In the genomic region with DNA sequence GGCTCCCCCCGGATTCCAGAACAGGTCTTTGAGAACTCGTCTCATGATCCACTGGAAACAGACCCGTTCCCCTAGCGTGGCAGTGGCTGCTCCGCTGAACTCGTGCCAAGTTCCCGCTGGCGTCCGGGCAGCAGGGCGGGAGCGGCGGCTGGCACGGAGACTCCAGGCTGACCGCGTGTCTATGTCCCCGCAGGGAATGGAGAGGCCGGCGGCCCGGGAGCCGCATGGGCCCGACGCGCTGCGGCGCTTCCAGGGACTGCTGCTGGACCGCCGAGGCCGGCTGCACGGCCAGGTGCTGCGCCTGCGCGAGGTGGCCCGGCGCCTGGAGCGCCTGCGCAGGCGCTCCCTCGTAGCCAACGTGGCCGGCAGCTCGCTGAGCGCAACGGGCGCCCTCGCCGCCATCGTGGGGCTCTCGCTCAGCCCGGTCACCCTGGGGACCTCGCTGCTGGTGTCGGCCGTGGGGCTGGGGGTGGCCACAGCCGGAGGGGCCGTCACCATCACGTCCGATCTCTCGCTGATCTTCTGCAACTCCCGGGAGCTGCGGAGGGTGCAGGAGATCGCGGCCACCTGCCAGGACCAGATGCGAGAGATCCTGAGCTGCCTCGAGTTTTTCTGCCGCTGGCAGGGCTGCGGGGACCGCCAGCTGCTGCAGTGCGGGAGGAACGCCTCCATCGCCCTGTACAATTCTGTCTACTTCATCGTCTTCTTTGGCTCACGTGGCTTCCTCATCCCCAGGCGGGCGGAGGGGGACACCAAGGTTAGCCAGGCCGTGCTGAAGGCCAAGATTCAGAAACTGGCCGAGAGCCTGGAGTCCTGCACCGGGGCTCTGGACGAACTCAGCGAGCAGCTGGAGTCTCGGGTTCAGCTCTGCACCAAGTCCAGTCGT, we compare ENCODE assay signal across 8 cellular contexts. TPM values are rescaled to one million over a fixed set of nuclear protein-coding genes. Genes with fewer than 3 reads are reported as not detected.
DNase-seq lines count a peak whose midpoint lies in the region; TF ChIP-seq lines count a peak whose summit lies in the region.

No MANE protein-coding gene starts in this region.

- TF ChIP-seq RAD21 in neural cell (conservative IDR thresholded peaks at IDR 0.05): no peak

- peak overlapping the region; percentile 33 for H2AFZ ChIP-seq in neural cell (ENCODE audit: low read depth, low read length)

- H3K27ac ChIP-seq in neural cell (ENCODE audit: low read length): no peak overlapping the region

- H3K9me3 ChIP-seq in neural cell (ENCODE audit: low read length): no peaks in the 10 kb centered on the region

- no peaks in the 10 kb centered on the region for H4K20me1 ChIP-seq in neural cell (ENCODE audit: insufficient read depth)

- H3K36me3 ChIP-seq in neural cell (ENCODE audit: insufficient read depth, low read length): no peaks in the 10 kb centered on the region

- no peaks in the 10 kb centered on the region for H3K79me2 ChIP-seq in neural cell (replicated peaks; ENCODE audit: insufficient read depth, low read length)

- no peaks in the 10 kb centered on the region for H3F3A ChIP-seq in neural cell (ENCODE audit: insufficient read depth, low read length, poor library complexity, severe bottlenecking)

- TF ChIP-seq CTCF in GM20000 (IDR thresholded peaks at IDR 0.05; ENCODE audit: extremely low read depth, missing control alignments): no peak
- no peak for TF ChIP-seq CTCF in fibroblast of villous mesenchyme (IDR thresholded peaks at IDR 0.05; ENCODE audit: insufficient read depth, low read depth, low read length)
- TF ChIP-seq CTCF in neural cell (IDR thresholded peaks at IDR 0.05; ENCODE audit: poor library complexity, severe bottlenecking): no peak

- H3K4me3 ChIP-seq in fibroblast of villous mesenchyme (ENCODE audit: low read depth, low read length) (peak overlapping the region; percentile 65), neural cell (ENCODE audit: low read length) (peak overlapping the region; percentile 61)

- DNase-seq in DMS114 treated with DMSO at 0.1 percent for 48 hours (lab: John Stamatoyannopoulos, UW; ENCODE audit: unreplicated experiment) (peak; percentile 68), GM20000 (ENCODE audit: low spot score) (peak; percentile 95), HPDE6-E6E7 (ENCODE audit: extremely low spot score) (peak; percentile 97), RKO (ENCODE audit: low spot score) (peak; percentile 76), activated gamma-delta T cell treated with Interleukin-2 at 50 U/mL for 16 hours (peak; percentile 62), fibroblast of villous mesenchyme (ENCODE audit: low read depth) (peak; percentile 82), stromal cell of bone marrow (ENCODE audit: low read depth) (peak; percentile 64)

- H3K9me2 ChIP-seq in neural cell (ENCODE audit: insufficient read depth, low read length): no peaks in the 10 kb centered on the region

- TF ChIP-seq EP300 in neural cell (conservative IDR thresholded peaks at IDR 0.05; ENCODE audit: poor library complexity, severe bottlenecking): no peak

- no peaks in the 10 kb centered on the region for H3K27me3 ChIP-seq in neural cell (ENCODE audit: insufficient read depth, low read depth, low read length)

- no peak overlapping the region for H3K4me2 ChIP-seq in neural cell (ENCODE audit: low read length)

- no peak overlapping the region for H3K9ac ChIP-seq in neural cell (ENCODE audit: low read length)

TF ChIP-seq in neural cell, 6 proteins besides CTCF, POLR2A, EP300 and RAD21:
- TF ChIP-seq TAF1 (IDR thresholded peaks at IDR 0.05; ENCODE audit: low read depth) (no peak), MXI1 (conservative IDR thresholded peaks at IDR 0.05; ENCODE audit: poor library complexity, severe bottlenecking) (no peak), EZH2 (IDR thresholded peaks at IDR 0.05; ENCODE audit: borderline replicate concordance, insufficient read depth, low read length, poor library complexity, severe bottlenecking) (no peak), SMC3 (conservative IDR thresholded peaks at IDR 0.05; ENCODE audit: poor library complexity) (no peak), POLR2AphosphoS5 (IDR thresholded peaks at IDR 0.05) (no peak)
- TF ChIP-seq, protein P1, sequence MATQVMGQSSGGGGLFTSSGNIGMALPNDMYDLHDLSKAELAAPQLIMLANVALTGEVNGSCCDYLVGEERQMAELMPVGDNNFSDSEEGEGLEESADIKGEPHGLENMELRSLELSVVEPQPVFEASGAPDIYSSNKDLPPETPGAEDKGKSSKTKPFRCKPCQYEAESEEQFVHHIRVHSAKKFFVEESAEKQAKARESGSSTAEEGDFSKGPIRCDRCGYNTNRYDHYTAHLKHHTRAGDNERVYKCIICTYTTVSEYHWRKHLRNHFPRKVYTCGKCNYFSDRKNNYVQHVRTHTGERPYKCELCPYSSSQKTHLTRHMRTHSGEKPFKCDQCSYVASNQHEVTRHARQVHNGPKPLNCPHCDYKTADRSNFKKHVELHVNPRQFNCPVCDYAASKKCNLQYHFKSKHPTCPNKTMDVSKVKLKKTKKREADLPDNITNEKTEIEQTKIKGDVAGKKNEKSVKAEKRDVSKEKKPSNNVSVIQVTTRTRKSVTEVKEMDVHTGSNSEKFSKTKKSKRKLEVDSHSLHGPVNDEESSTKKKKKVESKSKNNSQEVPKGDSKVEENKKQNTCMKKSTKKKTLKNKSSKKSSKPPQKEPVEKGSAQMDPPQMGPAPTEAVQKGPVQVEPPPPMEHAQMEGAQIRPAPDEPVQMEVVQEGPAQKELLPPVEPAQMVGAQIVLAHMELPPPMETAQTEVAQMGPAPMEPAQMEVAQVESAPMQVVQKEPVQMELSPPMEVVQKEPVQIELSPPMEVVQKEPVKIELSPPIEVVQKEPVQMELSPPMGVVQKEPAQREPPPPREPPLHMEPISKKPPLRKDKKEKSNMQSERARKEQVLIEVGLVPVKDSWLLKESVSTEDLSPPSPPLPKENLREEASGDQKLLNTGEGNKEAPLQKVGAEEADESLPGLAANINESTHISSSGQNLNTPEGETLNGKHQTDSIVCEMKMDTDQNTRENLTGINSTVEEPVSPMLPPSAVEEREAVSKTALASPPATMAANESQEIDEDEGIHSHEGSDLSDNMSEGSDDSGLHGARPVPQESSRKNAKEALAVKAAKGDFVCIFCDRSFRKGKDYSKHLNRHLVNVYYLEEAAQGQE (IDR thresholded peaks at IDR 0.05; ENCODE audit: borderline replicate concordance): no peak

RNA-seq across cellular contexts. Expression of a gene that starts 1.5 kb away (rescaled TPM):
- total RNA-seq in fibroblast of villous mesenchyme: 9.3 and 14.7 TPM in 2 replicates
- 0.38 and 1.1 TPM in 2 replicates for polyA plus RNA-seq in neural cell
- polyA minus RNA-seq in neural cell: 0.58 and 0.73 TPM in 2 replicates

RNA-seq across cellular contexts. Expression of a gene that starts 26.2 kb away (rescaled TPM):
- 71.2 and 118 TPM in 2 replicates for total RNA-seq in fibroblast of villous mesenchyme
- 89.0 and 97.6 TPM in 2 replicates for polyA plus RNA-seq in neural cell
- 71.3 and 80.2 TPM in 2 replicates for polyA minus RNA-seq in neural cell
